In the genomic region with DNA sequence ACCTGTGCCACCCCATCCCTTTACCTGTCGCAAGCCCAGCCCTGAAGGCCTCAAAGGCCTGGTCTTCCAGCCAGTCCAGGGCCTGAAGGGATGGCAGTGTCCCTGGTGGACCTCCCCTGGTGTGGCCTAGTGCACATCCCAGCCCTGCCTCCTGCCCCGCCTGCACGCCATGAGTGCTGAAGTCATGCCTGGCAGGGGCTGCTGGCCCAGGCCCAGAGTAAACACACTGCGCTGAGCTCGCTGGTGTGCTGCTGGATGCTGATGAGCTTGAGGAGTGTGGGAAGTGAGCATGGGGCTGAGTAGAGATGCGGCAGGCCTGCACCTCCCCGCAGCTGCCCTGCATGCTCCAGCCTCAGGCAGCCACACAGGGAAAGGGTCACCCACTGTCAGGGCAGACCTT, we compare ENCODE assay signal across 8 cellular contexts. TPM values are rescaled to one million over a fixed set of nuclear protein-coding genes. Genes with fewer than 3 reads are reported as not detected.
A peak's percentile ranks its signal among the peaks of the same experiment; 100 is the strongest.
DNase-seq lines count a peak whose midpoint lies in the region; ATAC-seq and TF ChIP-seq lines count a peak whose summit lies in the region.

No MANE protein-coding gene starts in this region.

- no peak for TF ChIP-seq CTCF in VCaP (conservative IDR thresholded peaks at IDR 0.05)
- TF ChIP-seq CTCF in stomach (IDR thresholded peaks at IDR 0.05) = no peak

- WGBS in right cardiac atrium = 21% methylated on average over 7 of the region's 7 CpGs
- WGBS in stomach, 5 donors = 20 to 86% (median 27%) methylated on average over 1 to 7 of the region's 7 CpGs

- no peak overlapping the region for H3K4me3 Mint-ChIP-seq in activated CD4-positive, alpha-beta T cell treated with anti-CD3 and anti-CD28 coated beads, Interleukin-2, amount 10 ng/mL, durations not matched to agents 24 days and 14 days

- H3K27me3 ChIP-seq in right cardiac atrium (ENCODE audit: control insufficient read depth, insufficient read depth) (no peaks in the 10 kb centered on the region), stomach (no peaks in the 10 kb centered on the region)

- POLR2A ChIA-PET in HEK293T (lab: Yijun Ruan, JAX) = no interaction called here

- no peak for TF ChIP-seq EP300 in stomach (IDR thresholded peaks at IDR 0.05)

- peak; percentile 45 for DNase-seq in HEK293T (ENCODE audit: extremely low spot score)
- peak; percentile 92 to 97 (median 96) for DNase-seq in right cardiac atrium
- peak; percentile 78 for DNase-seq in stomach
- DNase-seq in activated CD4-positive, alpha-beta T cell treated with anti-CD3 and anti-CD28 coated beads, Interleukin-2, amount 10 ng/mL, durations not matched to agents 24 days and 14 days = no peak

- CTCF ChIA-PET in HEK293T (lab: Yijun Ruan, JAX) = no interaction called here

- no peaks in the 10 kb centered on the region for H3K36me3 Mint-ChIP-seq in activated CD4-positive, alpha-beta T cell treated with anti-CD3 and anti-CD28 coated beads, Interleukin-2, amount 10 ng/mL, durations not matched to agents 24 days and 14 days (ENCODE audit: low read depth)

- H3K27ac Mint-ChIP-seq in activated CD4-positive, alpha-beta T cell treated with anti-CD3 and anti-CD28 coated beads, Interleukin-2, amount 10 ng/mL, durations not matched to agents 24 days and 14 days = no peak overlapping the region

- peaks cover 0 to 31% (median 19%) of the 10 kb centered on the region in 4 donors for H3K36me3 ChIP-seq in stomach

- intact Hi-C loops in right cardiac atrium (cut with DNase I) = no loop called here
- intact Hi-C loops in stomach (cut with DNase I; ENCODE audit: low total_unique reads) = no loop called here
- intact Hi-C loops in activated CD4-positive, alpha-beta T cell treated with anti-CD3 and anti-CD28 coated beads, Interleukin-2, amount 10 ng/mL, durations not matched to agents 24 days and 14 days (cut with micrococcal nuclease) = no loop called here

- H3K27ac ChIP-seq in VCaP (peak overlapping the region; percentile 13; the same call in 1 of the 2 replicates), right cardiac atrium (ENCODE audit: low read length) (no peak overlapping the region), stomach (peak overlapping the region in 3 of 5 donors; percentile 43 to 80 (median 67))

- ATAC-seq in right cardiac atrium (peak; percentile 97 to 98), HG03457 (IDR thresholded peaks at IDR 0.05; ENCODE audit: unreplicated experiment) (no peak), GM18907 (IDR thresholded peaks at IDR 0.05; ENCODE audit: unreplicated experiment) (no peak), GM19452 (IDR thresholded peaks at IDR 0.05; ENCODE audit: unreplicated experiment) (no peak)

- H3K4me3 ChIP-seq in right cardiac atrium (ENCODE audit: low read length) (no peak overlapping the region), stomach (no peak overlapping the region)

- peaks cover 7% of the 10 kb centered on the region for H3K4me1 ChIP-seq in right cardiac atrium (ENCODE audit: control insufficient read depth, insufficient read depth, low read length)
- H3K4me1 ChIP-seq in stomach = peaks cover under 1 to 21% (median 11%) of the 10 kb centered on the region in 4 donors

- H3K27me3 Mint-ChIP-seq in activated CD4-positive, alpha-beta T cell treated with anti-CD3 and anti-CD28 coated beads, Interleukin-2, amount 10 ng/mL, durations not matched to agents 24 days and 14 days = peaks cover 2% of the 10 kb centered on the region

- H3K9me3 ChIP-seq in right cardiac atrium (ENCODE audit: control insufficient read depth, low read length) (no peaks in the 10 kb centered on the region), stomach (no peaks in the 10 kb centered on the region)

- TF ChIP-seq POLR2A in stomach (IDR thresholded peaks at IDR 0.05) = no peak

- H3K4me1 Mint-ChIP-seq in activated CD4-positive, alpha-beta T cell treated with anti-CD3 and anti-CD28 coated beads, Interleukin-2, amount 10 ng/mL, durations not matched to agents 24 days and 14 days = no peaks in the 10 kb centered on the region

- H3K9me3 Mint-ChIP-seq in activated CD4-positive, alpha-beta T cell treated with anti-CD3 and anti-CD28 coated beads, Interleukin-2, amount 10 ng/mL, durations not matched to agents 24 days and 14 days = no peaks in the 10 kb centered on the region

TF ChIP-seq in HEK293T, 16 proteins besides CTCF, POLR2A, EP300 and RAD21:
- TF ChIP-seq HDGF (IDR thresholded peaks at IDR 0.05; ENCODE audit: borderline replicate concordance) = no peak
- TF ChIP-seq BHLHE40 (IDR thresholded peaks at IDR 0.05; ENCODE audit: borderline replicate concordance) = no peak
- TF ChIP-seq L3MBTL2 (conservative IDR thresholded peaks at IDR 0.05) = no peak
- no peak for TF ChIP-seq ZNF384 (IDR thresholded peaks at IDR 0.05)
- no peak for TF ChIP-seq CTBP1 (IDR thresholded peaks at IDR 0.05; ENCODE audit: borderline replicate concordance)
- no peak for TF ChIP-seq LEF1 (IDR thresholded peaks at IDR 0.05; ENCODE audit: borderline replicate concordance)
- no peak for TF ChIP-seq SP1 (IDR thresholded peaks at IDR 0.05)
- TF ChIP-seq, protein P1, sequence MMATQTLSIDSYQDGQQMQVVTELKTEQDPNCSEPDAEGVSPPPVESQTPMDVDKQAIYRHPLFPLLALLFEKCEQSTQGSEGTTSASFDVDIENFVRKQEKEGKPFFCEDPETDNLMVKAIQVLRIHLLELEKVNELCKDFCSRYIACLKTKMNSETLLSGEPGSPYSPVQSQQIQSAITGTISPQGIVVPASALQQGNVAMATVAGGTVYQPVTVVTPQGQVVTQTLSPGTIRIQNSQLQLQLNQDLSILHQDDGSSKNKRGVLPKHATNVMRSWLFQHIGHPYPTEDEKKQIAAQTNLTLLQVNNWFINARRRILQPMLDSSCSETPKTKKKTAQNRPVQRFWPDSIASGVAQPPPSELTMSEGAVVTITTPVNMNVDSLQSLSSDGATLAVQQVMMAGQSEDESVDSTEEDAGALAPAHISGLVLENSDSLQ (IDR thresholded peaks at IDR 0.05) = no peak
- no peak for TF ChIP-seq ELF4 (IDR thresholded peaks at IDR 0.05)
- no peak for TF ChIP-seq FOXK2 (IDR thresholded peaks at IDR 0.05)
- no peak for TF ChIP-seq TARDBP (IDR thresholded peaks at IDR 0.05)
- no peak for TF ChIP-seq FOXM1 (IDR thresholded peaks at IDR 0.05; ENCODE audit: borderline replicate concordance)
- no peak for TF ChIP-seq SUZ12 (IDR thresholded peaks at IDR 0.05)
- TF ChIP-seq ARNT (IDR thresholded peaks at IDR 0.05) = no peak
- TF ChIP-seq NFRKB (IDR thresholded peaks at IDR 0.05) = no peak
- TF ChIP-seq FOXA1 (IDR thresholded peaks at IDR 0.05) = no peak

RNA-seq across cellular contexts. Expression of a gene that starts 43.2 kb away (rescaled TPM):
- total RNA-seq in right cardiac atrium (10 to 100 TPM; 40.5 to 49.7 (median 42.9) TPM), stomach (10 to 100 TPM; 45.9 to 81.2 (median 69.5) TPM)
- polyA plus RNA-seq in right cardiac atrium (46.1 TPM), stomach (10 to 100 TPM; 26.3 to 31.5 (median 27.0) TPM)
- total RNA-seq in activated CD4-positive, alpha-beta T cell treated with anti-CD3 and anti-CD28 coated beads, Interleukin-2, amount 10 ng/mL, durations not matched to agents 24 days and 14 days = not detected in 2 replicates

RNA-seq across cellular contexts. Expression of a gene that starts 50.1 kb away (rescaled TPM):
- total RNA-seq in right cardiac atrium = not detected
- not detected for polyA plus RNA-seq in right cardiac atrium
- not detected for total RNA-seq in stomach
- not detected for polyA plus RNA-seq in stomach
- not detected in 2 replicates for total RNA-seq in activated CD4-positive, alpha-beta T cell treated with anti-CD3 and anti-CD28 coated beads, Interleukin-2, amount 10 ng/mL, durations not matched to agents 24 days and 14 days

RNA-seq across cellular contexts. Expression of a gene that starts 56.0 kb away (rescaled TPM):
- total RNA-seq in right cardiac atrium (under 1 TPM; 0.06 to 0.17 (median 0.09) TPM), stomach (10 to 100 TPM in 3 of 5 donors, 1 to 10 TPM in 1, not detected in 1; 4.1 to 81.1 (median 13.3) TPM)
- polyA plus RNA-seq in right cardiac atrium (0.09 TPM), stomach (under 1 TPM; 0.19 to 0.90 (median 0.31) TPM)
- total RNA-seq in activated CD4-positive, alpha-beta T cell treated with anti-CD3 and anti-CD28 coated beads, Interleukin-2, amount 10 ng/mL, durations not matched to agents 24 days and 14 days = not detected in 2 replicates

Comparison
In these comparisons a context has a peak if more than half of its experiments do, and no peak if none do; other contexts are left out.
1. ATAC-seq: peak in right cardiac atrium (2 of 2); none in HG03457 (single experiment), GM18907 (single experiment) and GM19452 (single experiment).
2. RNA of a gene that starts 43.2 kb away (total RNA-seq): 45.9 to 81.2 TPM in stomach and 40.5 to 49.7 TPM in right cardiac atrium; not detected in activated CD4-positive, alpha-beta T cell treated with anti-CD3 and anti-CD28 coated beads, Interleukin-2, amount 10 ng/mL, durations not matched to agents 24 days and 14 days; every median in the first group is over 10 times any median in the second.